8 cellular contexts compared by ENCODE assay signal in the genomic region with DNA sequence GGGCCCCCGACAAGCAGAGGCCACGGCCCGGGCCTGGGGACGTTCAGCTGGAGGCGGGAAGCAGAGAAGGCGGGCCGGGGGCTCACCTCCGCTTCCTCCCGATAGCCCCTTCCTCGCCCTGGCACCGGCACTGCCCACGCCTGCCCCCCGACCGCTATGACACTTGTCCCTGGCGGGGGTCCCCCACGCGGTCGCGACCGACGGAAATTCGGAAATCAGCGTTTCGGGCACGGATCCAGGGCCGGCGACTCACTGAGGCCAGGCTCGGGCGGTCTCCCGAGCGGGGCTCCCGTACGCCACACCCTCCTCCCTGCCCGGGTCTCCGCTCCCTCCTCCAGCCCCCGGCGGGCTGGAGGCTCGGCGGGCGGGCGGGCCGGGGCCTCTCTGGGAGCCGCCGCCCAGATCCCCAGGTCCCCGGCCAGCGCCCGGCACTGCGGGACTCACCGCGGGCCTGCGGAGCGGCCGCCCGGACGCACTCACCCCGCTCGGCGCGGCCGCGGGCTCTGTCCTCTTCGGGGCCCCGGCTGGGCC. TPM values are rescaled to one million over a fixed set of nuclear protein-coding genes. Genes with fewer than 3 reads are reported as not detected.
A peak's percentile ranks its signal among the peaks of the same experiment; 100 is the strongest.
DNase-seq lines count a peak whose midpoint lies in the region; ATAC-seq and TF ChIP-seq lines count a peak whose summit lies in the region.

No MANE protein-coding gene starts in this region.

- no peaks in the 10 kb centered on the region for H3K9me3 Mint-ChIP-seq in T-helper 2 cell treated with Interferon-gamma antibody and Interleukin-4, amounts not matched to agents 5 μg/mL and 100 μg/mL, for 36 hours

- peak overlapping the region; percentile 76 for H3K9ac ChIP-seq in mesendoderm (ENCODE audit: low read length)

- H3K79me1 ChIP-seq in mesendoderm (ENCODE audit: low read length) = no peaks in the 10 kb centered on the region

- peak overlapping the region; percentile 84 for H3K4me3 Mint-ChIP-seq in T-helper 2 cell treated with Interferon-gamma antibody and Interleukin-4, amounts not matched to agents 5 μg/mL and 100 μg/mL, for 36 hours

- H3K4me2 ChIP-seq in mesendoderm (ENCODE audit: low read length) = peak overlapping the region; percentile 31

- no peak overlapping the region for H4K5ac ChIP-seq in mesendoderm (ENCODE audit: low read length)

- peak overlapping the region; percentile 82 for H3K56ac ChIP-seq in mesendoderm (ENCODE audit: low read length)

- DNase-seq in EH (ENCODE audit: low read depth) (peak; percentile 34), dermis blood vessel endothelial cell (peak; percentile 39), mesendoderm (no peak), thoracic aorta (ENCODE audit: low spot score) (no peak), DMS114 treated with DMSO at 0.1 percent for 48 hours (lab: John Stamatoyannopoulos, UW; ENCODE audit: unreplicated experiment) (no peak), G401 (ENCODE audit: low spot score) (no peak)
- DNase-seq in T-helper 2 cell treated with Interferon-gamma antibody and Interleukin-4, amounts not matched to agents 5 μg/mL and 100 μg/mL, for 36 hours (ENCODE audit: low spot score) = peak; percentile 17

- H3K36me3 ChIP-seq in mesendoderm (ENCODE audit: control insufficient read depth, insufficient read depth, low read length) = no peaks in the 10 kb centered on the region
- H3K36me3 ChIP-seq in thoracic aorta = no peaks in the 10 kb centered on the region

- H3K18ac ChIP-seq in mesendoderm (ENCODE audit: low read length) = peak overlapping the region; percentile 97

- H3K4me3 ChIP-seq in mesendoderm (ENCODE audit: low read length) (peak overlapping the region; percentile 49), thoracic aorta (peak overlapping the region; percentile 86)

- no peak overlapping the region for H2BK5ac ChIP-seq in mesendoderm (ENCODE audit: low read length)

- H3K4me1 ChIP-seq in mesendoderm (ENCODE audit: control insufficient read depth, low read depth, low read length) (peaks cover 3% of the 10 kb centered on the region), thoracic aorta (ENCODE audit: control insufficient read depth in 1 of 2, low read depth in 2 of 2) (peaks cover 2 to 25% of the 10 kb centered on the region in 2 donors)

- H3K27me3 ChIP-seq in mesendoderm (ENCODE audit: insufficient read depth, low read length, poor library complexity) (no peaks in the 10 kb centered on the region), thoracic aorta (replicated peaks; ENCODE audit: insufficient read depth) (no peaks in the 10 kb centered on the region)

- ATAC-seq in HG02623 (IDR thresholded peaks at IDR 0.05; ENCODE audit: unreplicated experiment) (peak; percentile 19), thoracic aorta (ENCODE audit: insufficient number of reproducible peaks, low FRiP score, low read depth) (no peak)

- no CpG with 5 or more reads among the region's 63 CpGs for WGBS in mesendoderm (ENCODE audit: extremely low coverage, insufficient coverage, low lambda C conversion rate)

- H3K9me3 ChIP-seq in thoracic aorta = no peaks in the 10 kb centered on the region

- no peak overlapping the region for H3K27ac Mint-ChIP-seq in T-helper 2 cell treated with Interferon-gamma antibody and Interleukin-4, amounts not matched to agents 5 μg/mL and 100 μg/mL, for 36 hours

- no peaks in the 10 kb centered on the region for H3K79me2 ChIP-seq in mesendoderm (ENCODE audit: control insufficient read depth, insufficient read depth, low read length)

- H3K4ac ChIP-seq in mesendoderm (ENCODE audit: low read depth, low read length) = peak overlapping the region; percentile 88

- no peak overlapping the region for H2AK5ac ChIP-seq in mesendoderm (ENCODE audit: low read length)

- peak overlapping the region; percentile 94 for H3K23ac ChIP-seq in mesendoderm (ENCODE audit: low read length)

- H3K27ac ChIP-seq in mesendoderm (ENCODE audit: low read depth, low read length) (no peak overlapping the region), thoracic aorta (peak overlapping the region; percentile 57 to 72)

- H4K8ac ChIP-seq in mesendoderm (ENCODE audit: low read depth, low read length) = peak overlapping the region; percentile 65

- peaks cover 15% of the 10 kb centered on the region for H3K36me3 Mint-ChIP-seq in T-helper 2 cell treated with Interferon-gamma antibody and Interleukin-4, amounts not matched to agents 5 μg/mL and 100 μg/mL, for 36 hours (ENCODE audit: low read depth)

- peaks cover 22% of the 10 kb centered on the region for H3K27me3 Mint-ChIP-seq in T-helper 2 cell treated with Interferon-gamma antibody and Interleukin-4, amounts not matched to agents 5 μg/mL and 100 μg/mL, for 36 hours (ENCODE audit: low read depth)

- H2BK120ac ChIP-seq in mesendoderm (ENCODE audit: low read depth, low read length) = peak overlapping the region; percentile 64

- TF ChIP-seq CTCF in thoracic aorta (IDR thresholded peaks at IDR 0.05) = no peak

- in situ Hi-C loops in G401 (cut with HindIII; ENCODE audit: low sequenced_read_pairs) = no loop called here

- H3K4me1 Mint-ChIP-seq in T-helper 2 cell treated with Interferon-gamma antibody and Interleukin-4, amounts not matched to agents 5 μg/mL and 100 μg/mL, for 36 hours (ENCODE audit: low read depth) = peaks cover 24% of the 10 kb centered on the region

- H2BK15ac ChIP-seq in mesendoderm (replicated peaks; ENCODE audit: low read depth) = no peak overlapping the region

RNA-seq across cellular contexts. Expression of a gene that starts 0.6 kb away (rescaled TPM):
- total RNA-seq in dermis blood vessel endothelial cell (8.8 and 12.1 TPM in 2 replicates), thoracic aorta (10 to 100 TPM in 1 of 2 donors, 1 to 10 TPM in 1; 7.9 to 14.3 TPM)
- 7.1 TPM for polyA plus RNA-seq in mesendoderm (2013, experiment 1 of 2)
- 7.1 TPM for polyA plus RNA-seq in mesendoderm (2013, experiment 2 of 2)
- total RNA-seq in G401 (2014; rRNA removed; shearing (Covaris generic)) = 0.06 and 1.9 TPM in 2 replicates

Comparison
In these comparisons a context has a peak if more than half of its experiments do, and no peak if none do; other contexts are left out.
1. DNase-seq: peak in EH (single experiment), T-helper 2 cell treated with Interferon-gamma antibody and Interleukin-4, amounts not matched to agents 5 μg/mL and 100 μg/mL, for 36 hours (single experiment) and dermis blood vessel endothelial cell (single experiment); none in mesendoderm (single experiment), thoracic aorta (single experiment), DMS114 treated with DMSO at 0.1 percent for 48 hours (single experiment) and G401 (single experiment).